ENCODE assay signal across 34 cellular contexts in genomic region chr2:168821577-168821976, GRCh38. TPM values are rescaled to one million over a fixed set of nuclear protein-coding genes. Genes with fewer than 3 reads are reported as not detected.
"Had no signal": no experiment of that assay in that cellular context is flagged by ENCODE, and none has a peak within 500 bp of the region (broad histone marks: within the 10 kb centered on the region; RNA-seq: fewer than 3 reads in every experiment).

No MANE protein-coding gene starts in this region.

- H3K4me3 ChIP-seq: adrenal gland, body of pancreas, breast epithelium had no signal

- H3K27ac ChIP-seq: adrenal gland, body of pancreas, brain microvascular endothelial cell, breast epithelium, VCaP had no signal

- H3K4me1 ChIP-seq: breast epithelium had no signal

- H3K36me3 ChIP-seq: adrenal gland, brain microvascular endothelial cell, breast epithelium had no signal

- FAIRE-seq: astrocyte, TTC549 had no signal

- H3K9me3 ChIP-seq: adrenal gland, body of pancreas, breast epithelium had no signal

- H3K27me3 ChIP-seq: adrenal gland, body of pancreas, brain microvascular endothelial cell, breast epithelium had no signal

- DNase-seq: activated B cell treated with CpG ODN at 0.5 μM for 24 hours; activated CD4-positive, alpha-beta memory T cell treated with anti-CD3 and anti-CD28 coated beads for 36 hours; activated CD4-positive, alpha-beta T cell treated with anti-CD3 and anti-CD28 coated beads for 4 hours; activated CD4-positive, alpha-beta T cell treated with anti-CD3 and anti-CD28 coated beads, Interleukin-2, amount 10 ng/mL, durations not matched to agents 24 days and 14 days; activated CD4-positive, alpha-beta T cell treated with anti-CD3 and anti-CD28 coated beads, Interleukin-2, amount 50 U/mL, for 1 hour; activated CD4-positive, alpha-beta T cell treated with anti-CD3 and anti-CD28 coated beads, Interleukin-2, amount 50 U/mL, for 4 hours; activated CD4-positive, CD25-positive, alpha-beta regulatory T cell treated with anti-CD3 and anti-CD28 coated beads, Interleukin-2, amount 50 U/mL, for 72 hours; activated CD8-positive, alpha-beta memory T cell treated with anti-CD3 and anti-CD28 coated beads, Interleukin-2, amount 50 U/mL, for 4 hours; activated CD8-positive, alpha-beta T cell treated with anti-CD3 and anti-CD28 coated beads for 36 hours; activated effector memory CD4-positive, alpha-beta T cell treated with anti-CD3 and anti-CD28 coated beads, Interleukin-2, amount 50 U/mL, for 16 hours; activated gamma-delta T cell treated with Interleukin-2 at 50 U/mL for 16 hours; activated naive CD4-positive, alpha-beta T cell; activated naive CD4-positive, alpha-beta T cell treated with anti-CD3 and anti-CD28 coated beads for 36 hours; activated naive CD4-positive, alpha-beta T cell treated with anti-CD3 and anti-CD28 coated beads, Interleukin-2, amount 50 U/mL, for 16 hours; activated naive CD8-positive, alpha-beta T cell treated with anti-CD3 and anti-CD28 coated beads for 36 hours; activated T-cell treated with anti-CD3 and anti-CD28 coated beads for 4 hours; activated T-cell treated with anti-CD3 and anti-CD28 coated beads, Interleukin-2, amount 50 U/mL, for 1 hour; activated T-cell treated with anti-CD3 and anti-CD28 coated beads, Interleukin-2, amount 50 U/mL, for 4 hours; activated T-cell treated with anti-CD3 and anti-CD28 coated beads, Interleukin-2, amount 50 U/mL, for 72 hours; adrenal gland; amniotic stem cell; aorta; body of pancreas; brain microvascular endothelial cell; central memory CD4-positive, alpha-beta T cell; T-helper 2 cell; T-helper 9 cell had no signal

RNA-seq across cellular contexts. Expression of gene NOSTRIN, which starts 19.1 kb away (rescaled TPM):
- total RNA-seq: activated B cell treated with CpG ODN at 0.5 μM for 24 hours; activated CD4-positive, alpha-beta memory T cell treated with anti-CD3 and anti-CD28 coated beads for 36 hours; activated CD4-positive, alpha-beta T cell treated with anti-CD3 and anti-CD28 coated beads, Interleukin-2, amount 10 ng/mL, durations not matched to agents 24 days and 14 days; activated CD8-positive, alpha-beta memory T cell treated with anti-CD3 and anti-CD28 coated beads for 36 hours; activated CD8-positive, alpha-beta T cell treated with anti-CD3 and anti-CD28 coated beads for 36 hours; activated naive CD4-positive, alpha-beta T cell treated with anti-CD3 and anti-CD28 coated beads for 36 hours; activated naive CD4-positive, alpha-beta T cell treated with anti-CD3 and anti-CD28 coated beads, Interleukin-2, amount 50 U/mL, for 72 hours; activated naive CD8-positive, alpha-beta T cell treated with anti-CD3 and anti-CD28 coated beads for 36 hours; activated T-cell treated with anti-CD3 and anti-CD28 coated beads, Interleukin-2, amount 50 U/mL, for 72 hours; activated T-helper 1 cell treated with anti-CD3 and anti-CD28 coated beads, Interleukin-12 subunit alpha, Interleukin-12 subunit beta, Interleukin-2, Interleukin-4 antibody, amounts not matched to agents 30 ng/mL and 10 ng/mL and 1 ng/mL, durations not matched to agents 14 hours and 24 hours and 36 hours; astrocyte had no signal
